11 cellular contexts compared by ENCODE assay signal in genomic region chr5:142697846-142698245, GRCh38. TPM values are rescaled to one million over a fixed set of nuclear protein-coding genes. Genes with fewer than 3 reads are reported as not detected.
DNase-seq lines count a peak whose midpoint lies in the region; ATAC-seq, FAIRE-seq and TF ChIP-seq lines count a peak whose summit lies in the region.
"Had no signal": no experiment of that assay in that cellular context is flagged by ENCODE, and none has a peak within 500 bp of the region (broad histone marks: within the 10 kb centered on the region; RNA-seq: fewer than 3 reads in every experiment).

No MANE protein-coding gene starts in this region.

- no peak for ATAC-seq in GM19328 (IDR thresholded peaks at IDR 0.05; ENCODE audit: unreplicated experiment)
- ATAC-seq: activated T-cell treated with anti-CD3 and anti-CD28 coated beads, Interleukin-2, amount 50 U/mL, for 72 hours had no signal

- peak overlapping the region; percentile 50 to 86 for H3K27ac ChIP-seq in breast epithelium
- peak overlapping the region; percentile 56 to 70 for H3K27ac ChIP-seq in kidney (ENCODE audit: low read depth in 2 of 2, low read length in 2 of 2)
- peak overlapping the region; percentile 64 for H3K27ac ChIP-seq in stomach smooth muscle (ENCODE audit: low read length)
- H3K27ac ChIP-seq: neural progenitor cell had no signal

- no peaks in the 10 kb centered on the region for H3K36me3 ChIP-seq in breast epithelium
- no peaks in the 10 kb centered on the region for H3K36me3 ChIP-seq in kidney (ENCODE audit: control insufficient read depth in 1 of 2, insufficient read depth in 2 of 2, low read length in 2 of 2)
- no peaks in the 10 kb centered on the region for H3K36me3 ChIP-seq in stomach smooth muscle (ENCODE audit: control insufficient read depth in 2 of 2, insufficient read depth in 2 of 2, low read length in 2 of 2)
- H3K36me3 ChIP-seq: neural progenitor cell had no signal

- H3K9ac ChIP-seq in kidney (ENCODE audit: low read length in 2 of 2) (peak overlapping the region in 1 of 2 donors; percentile 36), stomach smooth muscle (ENCODE audit: low read length in 2 of 2) (no peak overlapping the region)
- H3K9ac ChIP-seq: neural progenitor cell had no signal

- DNase-seq in LHCN-M2 (ENCODE audit: low read depth) = peak; percentile 74
- DNase-seq in breast epithelium (ENCODE audit: low spot score in 2 of 2) = peak in 1 of 2 donors; percentile 68
- no peak for DNase-seq in kidney
- DNase-seq in erythroblast (lab: John Stamatoyannopoulos, UW) = no peak
- DNase-seq in SW 1271 (lab: John Stamatoyannopoulos, UW) = no peak
- DNase-seq in HPDE6-E6E7 (ENCODE audit: extremely low spot score) = no peak
- DNase-seq: activated T-cell treated with anti-CD3 and anti-CD28 coated beads, Interleukin-2, amount 50 U/mL, for 72 hours had no signal

- no peaks in the 10 kb centered on the region for H3K9me3 ChIP-seq in breast epithelium
- H3K9me3 ChIP-seq in kidney (ENCODE audit: control insufficient read depth in 1 of 2, low read length in 2 of 2) = no peaks in the 10 kb centered on the region
- no peaks in the 10 kb centered on the region for H3K9me3 ChIP-seq in stomach smooth muscle (ENCODE audit: control insufficient read depth in 2 of 2, low read length in 2 of 2)

- TF ChIP-seq POLR2A in breast epithelium (IDR thresholded peaks at IDR 0.05) (no peak), erythroblast (IDR thresholded peaks at IDR 0.05; ENCODE audit: low read length) (no peak)

- TF ChIP-seq CTCF in breast epithelium (IDR thresholded peaks at IDR 0.05) = no peak
- no peak for TF ChIP-seq CTCF in kidney (IDR thresholded peaks at IDR 0.05; ENCODE audit: borderline replicate concordance, extremely low read depth, insufficient read depth)

- intact Hi-C loops in breast epithelium (cut with DNase I; ENCODE audit: low total_unique reads) (no loop called here), kidney (cut with DNase I) (no loop called here)

- peaks cover 0 to 11% of the 10 kb centered on the region in 2 donors for H3K4me1 ChIP-seq in breast epithelium
- peaks cover 16 to 20% of the 10 kb centered on the region in 2 donors for H3K4me1 ChIP-seq in kidney (ENCODE audit: control insufficient read depth in 1 of 2, insufficient read depth in 1 of 2, low read depth in 1 of 2, low read length in 2 of 2)
- peaks cover 29% of the 10 kb centered on the region for H3K4me1 ChIP-seq in stomach smooth muscle (ENCODE audit: control insufficient read depth, insufficient read depth, low read length)

- no peaks in the 10 kb centered on the region for H3K27me3 ChIP-seq in breast epithelium
- no peaks in the 10 kb centered on the region for H3K27me3 ChIP-seq in stomach smooth muscle (ENCODE audit: control insufficient read depth in 1 of 2, insufficient read depth in 2 of 2, low read length in 2 of 2)
- H3K27me3 ChIP-seq: neural progenitor cell had no signal

- no peak for FAIRE-seq in kidney (lab: Jason Lieb, UNC)

- H3K4me3 ChIP-seq in breast epithelium (peak overlapping the region in 1 of 3 donors; percentile 24), kidney (ENCODE audit: low read length in 2 of 2) (no peak overlapping the region), stomach smooth muscle (ENCODE audit: low read length in 2 of 2) (peak overlapping the region in 1 of 2 donors; percentile 40)
- H3K4me3 ChIP-seq: neural progenitor cell had no signal

RNA-seq across cellular contexts. Expression of gene FGF1, which starts 12.0 kb away (rescaled TPM):
- total RNA-seq in LHCN-M2 (2014; rRNA removed) = 4.8 and 5.8 TPM in 2 replicates
- 27.3 TPM for polyA plus RNA-seq in LHCN-M2 (2012)
- 10 to 100 TPM in 1 of 3 donors, 1 to 10 TPM in 1, under 1 TPM in 1; 0.32 to 20.3 (median 6.6) TPM for total RNA-seq in breast epithelium
- 2.1 TPM for total RNA-seq in kidney
- 89.7 TPM for polyA plus RNA-seq in kidney (ENCODE audit: insufficient read depth, low read depth, low replicate concordance)
- total RNA-seq: activated T-cell treated with anti-CD3 and anti-CD28 coated beads, Interleukin-2, amount 50 U/mL, for 72 hours; SK-MEL-5 had no signal
